12 cellular contexts compared by ENCODE assay signal in the genomic region with DNA sequence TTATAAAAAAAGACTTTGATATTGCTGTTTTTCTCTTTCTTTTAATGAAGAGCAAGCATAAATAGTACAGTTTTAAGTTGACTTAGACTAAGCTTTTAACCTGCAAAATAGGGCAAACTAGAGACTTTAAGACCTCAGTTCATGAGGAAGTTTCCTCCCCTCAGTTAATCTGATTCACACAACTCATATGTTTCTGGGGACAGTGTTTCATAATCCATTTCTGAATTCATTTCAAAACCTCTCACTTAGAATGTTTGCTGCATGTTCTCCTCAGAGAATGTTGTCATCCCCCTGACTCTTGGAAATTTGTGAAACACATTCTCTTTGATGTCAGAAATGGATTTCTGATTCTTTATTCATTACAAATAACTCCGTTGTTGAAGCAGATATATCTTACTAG.
DNase-seq lines count a peak whose midpoint lies in the region; ATAC-seq and TF ChIP-seq lines count a peak whose summit lies in the region.
"Had no signal": no experiment of that assay in that cellular context is flagged by ENCODE, and none has a peak within 500 bp of the region (broad histone marks: within the 10 kb centered on the region; RNA-seq: fewer than 3 reads in every experiment).

No MANE protein-coding gene starts in this region.

- intact Hi-C loops in posterior vena cava (cut with DNase I) = no loop called here

- peak overlapping the region; percentile 7 to 64 (median 22) for H3K4me3 Mint-ChIP-seq in T-cell
- no peak overlapping the region for H3K4me3 Mint-ChIP-seq in stimulated activated effector memory CD8-positive, alpha-beta T cell treated with anti-CD3 and anti-CD28 coated beads, Interleukin-12 subunit alpha, Interleukin-12 subunit beta, amount 100 ng/mL, for 72 hours
- H3K4me3 Mint-ChIP-seq: central memory CD8-positive, alpha-beta T cell had no signal

- DNase-seq in GF-D8 (lab: John Stamatoyannopoulos, UW) (peak; percentile 72), T-cell (no peak), mesenteric fat pad (ENCODE audit: low spot score) (no peak), posterior vena cava (ENCODE audit: low spot score) (no peak)
- DNase-seq in stimulated activated CD4-positive, alpha-beta T cell treated with anti-CD3 and anti-CD28 coated beads, Interleukin-2, amount 100 ng/mL, for 48 hours = no peak
- DNase-seq in stimulated activated effector memory CD8-positive, alpha-beta T cell treated with anti-CD3 and anti-CD28 coated beads, Interleukin-12 subunit alpha, Interleukin-12 subunit beta, amount 100 ng/mL, for 72 hours (ENCODE audit: low spot score in 2 of 2) = no peak
- DNase-seq: H7, NCI-H1694, upper lobe of left lung had no signal

- H3K27ac ChIP-seq in ACC112 (ENCODE audit: low read depth, low read length) (peak overlapping the region; percentile 72), gastroesophageal sphincter (no peak overlapping the region)
- H3K27ac ChIP-seq: upper lobe of left lung had no signal

- H3K27me3 Mint-ChIP-seq in T-cell = no peaks in the 10 kb centered on the region
- H3K27me3 Mint-ChIP-seq: central memory CD8-positive, alpha-beta T cell had no signal

- ATAC-seq in T-cell (replicated peaks in 1 of 4) = peak in 2 of 4 experiments; percentile 37 to 41
- peak; percentile 74 for ATAC-seq in gastroesophageal sphincter
- ATAC-seq in stimulated activated effector memory CD8-positive, alpha-beta T cell treated with anti-CD3 and anti-CD28 coated beads, Interleukin-12 subunit alpha, Interleukin-12 subunit beta, amount 100 ng/mL, for 72 hours = no peak

- WGBS in gastroesophageal sphincter (ENCODE audit: low coverage in 1 of 2), 2 donors = 50 to 70% methylated on average over 1 of the region's 1 CpG

- H2AFZ ChIP-seq in ACC112 (ENCODE audit: low read length, unreplicated experiment) = no peak overlapping the region

- H3K27ac Mint-ChIP-seq in T-cell = peak overlapping the region; percentile 71 to 75
- H3K27ac Mint-ChIP-seq in stimulated activated effector memory CD8-positive, alpha-beta T cell treated with anti-CD3 and anti-CD28 coated beads, Interleukin-12 subunit alpha, Interleukin-12 subunit beta, amount 100 ng/mL, for 72 hours = no peak overlapping the region

- peaks cover 33% of the 10 kb centered on the region for H3K4me1 ChIP-seq in ACC112 (ENCODE audit: control insufficient read depth, insufficient read depth, low read length, unreplicated experiment)
- H3K4me1 ChIP-seq in gastroesophageal sphincter = peaks cover 0 to 21% (median 5%) of the 10 kb centered on the region in 3 donors

- no peaks in the 10 kb centered on the region for H3K9me3 Mint-ChIP-seq in T-cell
- no peaks in the 10 kb centered on the region for H3K9me3 Mint-ChIP-seq in stimulated activated effector memory CD8-positive, alpha-beta T cell treated with anti-CD3 and anti-CD28 coated beads, Interleukin-12 subunit alpha, Interleukin-12 subunit beta, amount 100 ng/mL, for 72 hours
- H3K9me3 Mint-ChIP-seq: central memory CD8-positive, alpha-beta T cell had no signal

- H3K27me3 ChIP-seq in ACC112 (ENCODE audit: insufficient read depth, low read length) = no peaks in the 10 kb centered on the region
- H3K27me3 ChIP-seq in gastroesophageal sphincter = no peaks in the 10 kb centered on the region
- H3K27me3 ChIP-seq: upper lobe of left lung had no signal

- peaks cover 61 to 63% (median 62%) of the 10 kb centered on the region in 3 donors for H3K4me1 Mint-ChIP-seq in T-cell
- H3K4me1 Mint-ChIP-seq in stimulated activated effector memory CD8-positive, alpha-beta T cell treated with anti-CD3 and anti-CD28 coated beads, Interleukin-12 subunit alpha, Interleukin-12 subunit beta, amount 100 ng/mL, for 72 hours = peaks cover 31% of the 10 kb centered on the region

- no peaks in the 10 kb centered on the region for H3K36me3 ChIP-seq in ACC112 (ENCODE audit: insufficient read depth, low read length)
- H3K36me3 ChIP-seq in gastroesophageal sphincter = peaks cover 0 to 9% of the 10 kb centered on the region in 2 donors

- peaks cover 13% of the 10 kb centered on the region for H3K36me3 Mint-ChIP-seq in T-cell
- H3K36me3 Mint-ChIP-seq in stimulated activated effector memory CD8-positive, alpha-beta T cell treated with anti-CD3 and anti-CD28 coated beads, Interleukin-12 subunit alpha, Interleukin-12 subunit beta, amount 100 ng/mL, for 72 hours = peaks cover 6% of the 10 kb centered on the region

- POLR2A ChIA-PET in T-cell (lab: Charles Lee) = no interaction called here

- no peak for TF ChIP-seq EP300 in gastroesophageal sphincter (IDR thresholded peaks at IDR 0.05)

- TF ChIP-seq POLR2A in gastroesophageal sphincter (IDR thresholded peaks at IDR 0.05) = no peak

- no peak overlapping the region for H3K4me3 ChIP-seq in ACC112 (ENCODE audit: low read depth, low read length)
- no peak overlapping the region for H3K4me3 ChIP-seq in gastroesophageal sphincter
- H3K4me3 ChIP-seq: upper lobe of left lung had no signal

- no peaks in the 10 kb centered on the region for H3K9me3 ChIP-seq in gastroesophageal sphincter
- H3K9me3 ChIP-seq: upper lobe of left lung had no signal

- CTCF ChIA-PET in T-cell (lab: Charles Lee) = no interaction called here

- TF ChIP-seq CTCF in gastroesophageal sphincter (IDR thresholded peaks at IDR 0.05) = no peak

- H3K79me2 ChIP-seq in ACC112 (ENCODE audit: control insufficient read depth, insufficient read depth, low read length, unreplicated experiment) = no peaks in the 10 kb centered on the region
